Comparison of ENCODE assay signal across 8 cellular contexts in genomic region chr2:8202139-8202538, GRCh38.
DNase-seq lines count a peak whose midpoint lies in the region; ATAC-seq, FAIRE-seq and TF ChIP-seq lines count a peak whose summit lies in the region.

No MANE protein-coding gene starts in this region.

- POLR2A ChIA-PET in A549 (lab: Yijun Ruan, JAX): no interaction called here

- ATAC-seq in A549 (no peak), GM18861 (IDR thresholded peaks at IDR 0.05; ENCODE audit: unreplicated experiment) (peak; percentile 86), HG03064 (IDR thresholded peaks at IDR 0.05; ENCODE audit: low read depth, unreplicated experiment) (peak; percentile 83)

- H3K27me3 ChIP-seq in colonic mucosa: no peaks in the 10 kb centered on the region

- FAIRE-seq in A549 (lab: Jason Lieb, UNC): no peak

- H3K4me1 ChIP-seq in A549: no peaks in the 10 kb centered on the region
- H3K4me1 ChIP-seq in colonic mucosa: no peaks in the 10 kb centered on the region

- H3K9me3 ChIP-seq in A549 (peaks cover 10% of the 10 kb centered on the region; the same call in 2 of the 3 replicates), colonic mucosa (no peaks in the 10 kb centered on the region)

- H3K4me2 ChIP-seq in A549: no peak overlapping the region

- no peaks in the 10 kb centered on the region for H3K36me3 ChIP-seq in colonic mucosa

- no peak for TF ChIP-seq EP300 in A549 (IDR thresholded peaks at IDR 0.05)

- no peak overlapping the region for H3K4me3 ChIP-seq in A549
- H3K4me3 ChIP-seq in colonic mucosa: no peak overlapping the region

- 49% methylated on average over 7 of the region's 7 CpGs for WGBS in A549 (ENCODE audit: missing lambda C conversion rate)

- no peak for TF ChIP-seq RAD21 in A549 (conservative IDR thresholded peaks at IDR 0.05 in 1 of 2, IDR thresholded peaks at IDR 0.05 in 1 of 2)

- H3K9ac ChIP-seq in colonic mucosa (ENCODE audit: low read depth in 2 of 2, low read length in 2 of 2): no peak overlapping the region

- CTCF ChIA-PET in A549 (lab: Yijun Ruan, JAX): no interaction called here

- intact Hi-C loops in colonic mucosa (cut with DNase I): no loop called here

- DNase-seq in A549 (ENCODE audit: low read depth in 1 of 2, low spot score in 1 of 2): no peak
- DNase-seq in NCI-H345 treated with DMSO at 0.1 percent for 48 hours (lab: John Stamatoyannopoulos, UW; ENCODE audit: unreplicated experiment): peak; percentile 93
- DNase-seq in colonic mucosa: no peak
- no peak for DNase-seq in CD1c-positive myeloid dendritic cell (ENCODE audit: extremely low spot score)
- DNase-seq in mesenteric fat pad (ENCODE audit: low spot score): no peak
- DNase-seq in NCI-H526 (lab: John Stamatoyannopoulos, UW): no peak

- TF ChIP-seq POLR2A in A549 (IDR thresholded peaks at IDR 0.05; ENCODE audit: low read length): no peak

- H3K27ac ChIP-seq in A549 (no peak overlapping the region), colonic mucosa (no peak overlapping the region)

- no peak for TF ChIP-seq CTCF in A549 (IDR thresholded peaks at IDR 0.05)
- TF ChIP-seq CTCF in colonic mucosa (IDR thresholded peaks at IDR 0.05): no peak

TF ChIP-seq in A549, 52 proteins besides CTCF, POLR2A, EP300 and RAD21:
- TF ChIP-seq FOSL2 (IDR thresholded peaks at IDR 0.05): no peak
- peak; percentile 37; the same call in 1 of the 2 replicates for TF ChIP-seq FOSL2 (CRISPR knock-in tag; IDR thresholded peaks at IDR 0.05)
- TF ChIP-seq RFX5 (IDR thresholded peaks at IDR 0.05): no peak

Comparison
In these comparisons a context has a peak if more than half of its experiments do, and no peak if none do; other contexts are left out.
1. ATAC-seq: peak in GM18861 (single experiment) and HG03064 (single experiment); none in A549 (0 of 2).